Comparison of ENCODE assay signal across 8 cellular contexts in the genomic region with DNA sequence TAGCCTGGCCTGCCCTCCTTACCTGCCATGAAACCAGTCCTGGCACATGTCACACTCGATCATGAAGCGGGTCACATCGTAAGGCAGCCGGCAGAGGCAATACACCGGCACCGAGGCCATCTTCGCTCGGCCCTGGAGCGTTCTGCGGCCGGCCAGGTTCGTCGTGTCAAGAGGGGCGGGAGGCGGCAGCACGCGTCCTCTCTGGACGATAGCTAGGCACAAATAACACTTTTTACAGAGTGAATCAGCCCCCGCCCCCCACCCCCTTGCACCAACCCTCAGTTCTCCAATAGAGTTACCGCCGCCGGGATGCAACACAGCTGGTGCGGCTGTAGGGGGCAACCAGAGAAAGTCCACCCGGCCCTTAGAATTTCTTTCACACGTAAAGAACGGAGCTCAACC. TPM values are rescaled to one million over a fixed set of nuclear protein-coding genes. Genes with fewer than 3 reads are reported as not detected.
DNase-seq lines count a peak whose midpoint lies in the region; ATAC-seq, FAIRE-seq and TF ChIP-seq lines count a peak whose summit lies in the region.

No MANE protein-coding gene starts in this region.

- H3K27me3 ChIP-seq in ovary (no peaks in the 10 kb centered on the region), aorta (ENCODE audit: control insufficient read depth in 1 of 2, insufficient read depth in 2 of 2, low read length in 1 of 2) (no peaks in the 10 kb centered on the region)

- DNase-seq in HFF-Myc (ENCODE audit: extremely low read depth, low read depth) (no peak), RCC 7860 (ENCODE audit: low spot score) (peak; percentile 36), globus pallidus (ENCODE audit: low spot score) (peak; percentile 26), ovary (peak; percentile 40 to 67 (median 52)), aorta (peak; percentile 55 to 78), NCI-H128 (lab: John Stamatoyannopoulos, UW; ENCODE audit: unreplicated experiment) (no peak)
- peak in 3 of 4 experiments; percentile 0 to 16 (median 9) for DNase-seq in activated naive CD4-positive, alpha-beta T cell (lab: John Stamatoyannopoulos, UW)

- TF ChIP-seq EP300 in ovary (IDR thresholded peaks at IDR 0.05): no peak

- H3K4me3 ChIP-seq in HFF-Myc (replicated peaks; ENCODE audit: low read depth, low read length) (peak overlapping the region; percentile 71), ovary (peak overlapping the region; percentile 67), aorta (ENCODE audit: low read length in 2 of 2) (peak overlapping the region; percentile 67 to 96)

- no peak for FAIRE-seq in RCC 7860 (lab: Jason Lieb, UNC)

- intact Hi-C loops in ovary (cut with DNase I): loop anchor here in 1 of 4 donors (10.0 kb wide), 1 partner anchor 1012 kb away; no protein-coding TSS in a partner anchor
- intact Hi-C loops in aorta (cut with DNase I): loop anchor here (5.0 to 10.0 kb wide), 4 partner anchors 140 to 762 kb away; partner anchors contain the start of genes FAM120C (in 2 of the 2), GNL3L (in 1 of the 2), MAGED2 (in 1 of the 2) and TSR2 (in 1 of the 2)

- no peaks in the 10 kb centered on the region for H3K9me3 ChIP-seq in ovary
- H3K9me3 ChIP-seq in aorta (ENCODE audit: control insufficient read depth, low read length): no peaks in the 10 kb centered on the region

- ATAC-seq in aorta (ENCODE audit: low FRiP score): no peak

- TF ChIP-seq CTCF in C4-2B (conservative IDR thresholded peaks at IDR 0.05) (peak; percentile 28; the same call in 1 of the 2 replicates), HFF-Myc (IDR thresholded peaks at IDR 0.05; ENCODE audit: low read depth, low read length, missing control alignments) (no peak), ovary (IDR thresholded peaks at IDR 0.05) (no peak)

- H3K4me1 ChIP-seq in ovary (ENCODE audit: insufficient read depth): no peaks in the 10 kb centered on the region
- H3K4me1 ChIP-seq in aorta (ENCODE audit: control insufficient read depth in 1 of 2, insufficient read depth in 2 of 2, low read length in 2 of 2): no peaks in the 10 kb centered on the region

- H3K27ac ChIP-seq in C4-2B (peak overlapping the region; percentile 99), ovary (peak overlapping the region in 1 of 2 donors; percentile 87), aorta (ENCODE audit: low read depth in 1 of 2, low read length in 2 of 2) (peak overlapping the region in 1 of 2 donors; percentile 33)

- no peak for TF ChIP-seq POLR2A in ovary (IDR thresholded peaks at IDR 0.05)

- H3K36me3 ChIP-seq in ovary: no peaks in the 10 kb centered on the region
- H3K36me3 ChIP-seq in aorta (ENCODE audit: control insufficient read depth in 1 of 2, insufficient read depth in 2 of 2, low read length in 1 of 2): no peaks in the 10 kb centered on the region

- WGBS in ovary, 3 donors: 33 to 35% (median 35%) methylated on average over 24 to 26 of the region's 26 CpGs
- 1 to 36% methylated on average over 24 to 26 of the region's 26 CpGs for WGBS in aorta, 2 donors

RNA-seq across cellular contexts. Expression of gene PHF8, which starts 1.7 kb away (rescaled TPM):
- total RNA-seq in ovary (10 to 100 TPM; 26.2 to 39.7 (median 35.6) TPM), aorta (10 to 100 TPM; 34.2 to 39.7 TPM)
- polyA plus RNA-seq in ovary (10 to 100 TPM; 11.7 to 22.4 TPM), aorta (1 to 10 TPM; 4.4 to 9.7 TPM)

Comparison
In these comparisons a context has a peak if more than half of its experiments do, and no peak if none do; other contexts are left out.
1. DNase-seq: peak in RCC 7860 (single experiment), activated naive CD4-positive, alpha-beta T cell (3 of 4), globus pallidus (single experiment), ovary (5 of 5) and aorta (2 of 2); none in HFF-Myc (single experiment) and NCI-H128 (single experiment).
2. Peak in every context shown above with its lines, with median percentiles within 50 percentile points of each other: H3K4me3 ChIP-seq.